ENCODE assay signal across 1 cellular context in genomic region chr10:95729323-95730055, GRCh38.
TF ChIP-seq lines count a peak whose summit lies in the region.

No MANE protein-coding gene starts in this region.

TF ChIP-seq in K562, 482 proteins besides CTCF, POLR2A, EP300 and RAD21 (continued from another document):
- TF ChIP-seq STAT6 (CRISPR knock-in tag; IDR thresholded peaks at IDR 0.05) (no peak), ZNF316 (IDR thresholded peaks at IDR 0.05) (peak; percentile 73), PTBP1 (IDR thresholded peaks at IDR 0.05; ENCODE audit: low read depth, low read length) (no peak), TEAD4 (IDR thresholded peaks at IDR 0.05; ENCODE audit: low read length) (0 out of 2 replicates have a peak, but pooled peaks have one; percentile 46), TEAD4 (CRISPR knock-in tag; IDR thresholded peaks at IDR 0.05; ENCODE audit: borderline replicate concordance) (no peak), ZBTB40 (IDR thresholded peaks at IDR 0.05) (peak; percentile 43; the same call in 1 of the 2 replicates), ZBTB40 (CRISPR knock-in tag; IDR thresholded peaks at IDR 0.05) (no peak), CBFA2T2 (conservative IDR thresholded peaks at IDR 0.05) (peak; percentile 11; the same call in 1 of the 2 replicates)
TF ChIP-seq in K562: peak in this region for 5.
